18 cellular contexts compared by ENCODE assay signal in genomic region chr13:61339054-61339621, GRCh38.
"Had no signal": no experiment of that assay in that cellular context is flagged by ENCODE, and none has a peak within 500 bp of the region (broad histone marks: within the 10 kb centered on the region; RNA-seq: fewer than 3 reads in every experiment).

No MANE protein-coding gene starts in this region.

- H3K4me1 ChIP-seq: left lung, prostate gland, right lobe of liver, tibial nerve had no signal

- H3K27ac Mint-ChIP-seq: activated CD4-positive, alpha-beta memory T cell treated with anti-CD3 and anti-CD28 coated beads for 36 hours; memory B cell; natural killer cell treated with Interleukin-12 subunit alpha and Interleukin-12 subunit beta and Interleukin-15 and Interleukin-18, amount 100 ng/mL, for 72 hours; stimulated activated effector memory CD8-positive, alpha-beta T cell treated with anti-CD3 and anti-CD28 coated beads, Interleukin-12 subunit alpha, Interleukin-12 subunit beta, amount 100 ng/mL, for 72 hours; T-helper 2 cell treated with Interferon-gamma antibody and Interleukin-4, amounts not matched to agents 5 μg/mL and 100 μg/mL, for 36 hours had no signal

- DNase-seq: activated CD4-positive, alpha-beta memory T cell treated with anti-CD3 and anti-CD28 coated beads for 36 hours; activated CD4-positive, alpha-beta T cell treated with anti-CD3 and anti-CD28 coated beads for 1 hour; activated naive CD4-positive, alpha-beta T cell treated with Interleukin-2 at 50 U/mL for 16 hours; activated T-cell treated with anti-CD3 and anti-CD28 coated beads, Interleukin-2, amount 50 U/mL, for 48 hours; effector CD8-positive, alpha-beta T cell; glutamatergic neuron; occipital lobe; right lobe of liver; SW 1271 had no signal

- H3K27ac ChIP-seq: coronary artery, epithelial cell of prostate, left lung, prostate gland, right lobe of liver, tibial nerve had no signal

- H3K4me3 ChIP-seq: coronary artery, left lung, prostate gland, right lobe of liver, tibial nerve had no signal

- H3K36me3 ChIP-seq: left lung, prostate gland, right lobe of liver, tibial nerve had no signal

- H3K9me3 ChIP-seq: prostate gland, right lobe of liver had no signal

- ATAC-seq: left lung; natural killer cell treated with Interleukin-12 subunit alpha and Interleukin-12 subunit beta and Interleukin-15 and Interleukin-18, amount 100 ng/mL, for 72 hours; right lobe of liver; stimulated activated effector memory CD8-positive, alpha-beta T cell treated with anti-CD3 and anti-CD28 coated beads, Interleukin-12 subunit alpha, Interleukin-12 subunit beta, amount 100 ng/mL, for 72 hours had no signal

- H3K9me3 Mint-ChIP-seq: memory B cell had no signal

- H3K36me3 Mint-ChIP-seq: activated CD4-positive, alpha-beta memory T cell treated with anti-CD3 and anti-CD28 coated beads for 36 hours; memory B cell; natural killer cell treated with Interleukin-12 subunit alpha and Interleukin-12 subunit beta and Interleukin-15 and Interleukin-18, amount 100 ng/mL, for 72 hours; stimulated activated effector memory CD8-positive, alpha-beta T cell treated with anti-CD3 and anti-CD28 coated beads, Interleukin-12 subunit alpha, Interleukin-12 subunit beta, amount 100 ng/mL, for 72 hours had no signal

- H3K27me3 ChIP-seq: left lung, right lobe of liver, tibial nerve had no signal
